In the genomic region with DNA sequence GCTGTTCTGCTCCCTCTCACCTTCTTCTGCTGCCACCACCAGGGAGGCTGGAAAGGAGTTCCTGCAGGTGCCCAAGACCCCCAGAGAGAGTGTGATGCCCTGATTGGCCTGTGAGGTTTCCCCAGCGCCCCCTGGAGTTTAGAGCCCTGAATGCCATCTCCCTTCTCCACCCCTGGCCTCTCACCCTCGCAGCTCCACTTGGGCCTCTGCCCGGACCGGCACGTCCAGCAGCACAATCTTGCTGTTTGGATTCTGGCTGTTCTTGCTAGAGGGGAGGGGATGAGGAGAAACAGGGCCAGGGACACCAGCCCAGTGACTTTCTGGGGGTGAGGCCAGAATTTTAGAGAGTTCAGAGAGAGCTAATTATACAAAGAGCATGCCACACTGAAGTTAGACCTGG, we compare ENCODE assay signal across 9 cellular contexts. TPM values are rescaled to one million over a fixed set of nuclear protein-coding genes. Genes with fewer than 3 reads are reported as not detected.
A peak's percentile ranks its signal among the peaks of the same experiment; 100 is the strongest.
DNase-seq lines count a peak whose midpoint lies in the region; ATAC-seq and TF ChIP-seq lines count a peak whose summit lies in the region.
"Had no signal": no experiment of that assay in that cellular context is flagged by ENCODE, and none has a peak within 500 bp of the region (broad histone marks: within the 10 kb centered on the region; RNA-seq: fewer than 3 reads in every experiment).

No MANE protein-coding gene starts in this region.

- no peak overlapping the region for H3K4me2 ChIP-seq in PC-9

- H3K9me3 ChIP-seq in PC-9 (ENCODE audit: insufficient read depth, low read depth) (no peaks in the 10 kb centered on the region), sigmoid colon (no peaks in the 10 kb centered on the region), esophagus squamous epithelium (no peaks in the 10 kb centered on the region)

- no peaks in the 10 kb centered on the region for H3K9me3 Mint-ChIP-seq in activated CD4-positive, alpha-beta T cell treated with anti-CD3 and anti-CD28 coated beads, Interleukin-2, amount 10 ng/mL, durations not matched to agents 7 days and 5 days

- no peaks in the 10 kb centered on the region for H3K4me1 Mint-ChIP-seq in activated CD4-positive, alpha-beta T cell treated with anti-CD3 and anti-CD28 coated beads, Interleukin-2, amount 10 ng/mL, durations not matched to agents 7 days and 5 days

- CTCF ChIA-PET in activated CD4-positive, alpha-beta T cell treated with anti-CD3 and anti-CD28 coated beads, Interleukin-2, amount 10 ng/mL, durations not matched to agents 7 days and 5 days (lab: Charles Lee) = interaction anchor here (0.9 to 1.9 kb wide), 6 partner anchors 9 to 172 kb away, joined by 3 to 5 read pairs (median 4); a partner anchor contains a TSS
- CTCF ChIA-PET in PC-9 (lab: Charles Lee) = interaction anchor here (0.6 kb wide), 1 partner anchor 19 kb away, joined by 8 read pairs; no protein-coding TSS in a partner anchor

- TF ChIP-seq POLR2A in sigmoid colon (IDR thresholded peaks at IDR 0.05) (no peak), esophagus squamous epithelium (IDR thresholded peaks at IDR 0.05) (no peak)

- BruUV-seq in PC-9 (replicated peaks; lab: Mats Ljungman, UMichigan) = no TSS peak

- peak; percentile 28 for ATAC-seq in foreskin keratinocyte

- no peaks in the 10 kb centered on the region for H3K36me3 ChIP-seq in PC-9 (ENCODE audit: low read depth)
- H3K36me3 ChIP-seq in sigmoid colon = no peaks in the 10 kb centered on the region
- H3K36me3 ChIP-seq in esophagus squamous epithelium = no peaks in the 10 kb centered on the region

- H3K27ac ChIP-seq in PC-9 (no peak overlapping the region), foreskin keratinocyte (no peak overlapping the region), sigmoid colon (no peak overlapping the region), esophagus squamous epithelium (no peak overlapping the region)

- peak; percentile 56; the same call in 1 of the 2 replicates for TF ChIP-seq CTCF in PC-9 (conservative IDR thresholded peaks at IDR 0.05)
- peak; percentile 59 for TF ChIP-seq CTCF in foreskin keratinocyte (conservative IDR thresholded peaks at IDR 0.05)
- TF ChIP-seq CTCF in sigmoid colon (IDR thresholded peaks at IDR 0.05) = no peak
- peak in 2 of 6 experiments; percentile 23 to 49 for TF ChIP-seq CTCF in esophagus squamous epithelium (IDR thresholded peaks at IDR 0.05)

- no peak overlapping the region for H2AFZ ChIP-seq in PC-9

- H3K27me3 ChIP-seq in PC-9 (ENCODE audit: insufficient read depth, low read depth) (no peaks in the 10 kb centered on the region), foreskin keratinocyte (peaks cover 6% of the 10 kb centered on the region), sigmoid colon (peaks cover 0 to 27% (median 0%) of the 10 kb centered on the region in 3 donors), esophagus squamous epithelium (peaks cover 0 to 10% (median 0%) of the 10 kb centered on the region in 4 donors)

- no peaks in the 10 kb centered on the region for H3K36me3 Mint-ChIP-seq in activated CD4-positive, alpha-beta T cell treated with anti-CD3 and anti-CD28 coated beads, Interleukin-2, amount 10 ng/mL, durations not matched to agents 7 days and 5 days (ENCODE audit: low read depth)

- POLR2A ChIA-PET in activated CD4-positive, alpha-beta T cell treated with anti-CD3 and anti-CD28 coated beads, Interleukin-2, amount 10 ng/mL, durations not matched to agents 7 days and 5 days (lab: Charles Lee) = no interaction called here
- POLR2A ChIA-PET in PC-9 (lab: Charles Lee; ENCODE audit: unreplicated experiment) = no interaction called here

- H3K27me3 Mint-ChIP-seq in activated CD4-positive, alpha-beta T cell treated with anti-CD3 and anti-CD28 coated beads, Interleukin-2, amount 10 ng/mL, durations not matched to agents 7 days and 5 days = peaks cover 7% of the 10 kb centered on the region

- no peaks in the 10 kb centered on the region for H3K9me2 ChIP-seq in PC-9 (ENCODE audit: insufficient read depth)

- WGBS in sigmoid colon, 2 donors = 9 to 25% methylated on average over 5 of the region's 5 CpGs
- 19 to 27% methylated on average over 3 to 5 of the region's 5 CpGs for WGBS in esophagus squamous epithelium, 2 donors

- no peak for TF ChIP-seq EP300 in sigmoid colon (IDR thresholded peaks at IDR 0.05)

- H3K4me1 ChIP-seq in PC-9 (replicated peaks; ENCODE audit: insufficient read depth) = no peaks in the 10 kb centered on the region
- no peaks in the 10 kb centered on the region for H3K4me1 ChIP-seq in foreskin keratinocyte
- H3K4me1 ChIP-seq in sigmoid colon = peaks cover 0 to 7% (median 3%) of the 10 kb centered on the region in 4 donors
- H3K4me1 ChIP-seq in esophagus squamous epithelium = peaks cover 4 to 33% (median 9%) of the 10 kb centered on the region in 3 donors

- H3K79me2 ChIP-seq in PC-9 (ENCODE audit: low read depth) = no peaks in the 10 kb centered on the region

- H3F3A ChIP-seq in PC-9 (ENCODE audit: insufficient read depth, low read depth) = no peaks in the 10 kb centered on the region

- H3K4me3 ChIP-seq in PC-9 (no peak overlapping the region), sigmoid colon (no peak overlapping the region), esophagus squamous epithelium (no peak overlapping the region)

- intact Hi-C loops in PC-9 (cut with micrococcal nuclease; ENCODE audit: unreplicated experiment) = no loop called here
- intact Hi-C loops in sigmoid colon (cut with DNase I) = no loop called here
- intact Hi-C loops in esophagus squamous epithelium (cut with DNase I) = no loop called here

- no peak overlapping the region for H3K4me3 Mint-ChIP-seq in activated CD4-positive, alpha-beta T cell treated with anti-CD3 and anti-CD28 coated beads, Interleukin-2, amount 10 ng/mL, durations not matched to agents 7 days and 5 days

- H3K27ac Mint-ChIP-seq in activated CD4-positive, alpha-beta T cell treated with anti-CD3 and anti-CD28 coated beads, Interleukin-2, amount 10 ng/mL, durations not matched to agents 7 days and 5 days = no peak overlapping the region

- peak; percentile 19 for DNase-seq in activated CD4-positive, alpha-beta T cell treated with anti-CD3 and anti-CD28 coated beads, Interleukin-2, amount 10 ng/mL, durations not matched to agents 7 days and 5 days
- no peak for DNase-seq in activated CD4-positive, alpha-beta T cell treated with anti-CD3 and anti-CD28 coated beads for 4 hours
- peak in 1 of 2 experiments; percentile 17 for DNase-seq in PC-9
- DNase-seq in foreskin keratinocyte = no peak
- DNase-seq in sigmoid colon = peak; percentile 70
- no peak for DNase-seq in MV-4-11 (lab: John Stamatoyannopoulos, UW)
- no peak for DNase-seq in T-helper 1 cell
- DNase-seq in esophagus squamous epithelium (lab: John Stamatoyannopoulos, UW) = no peak
- DNase-seq: activated naive CD4-positive, alpha-beta T cell had no signal

- no peaks in the 10 kb centered on the region for H4K20me1 ChIP-seq in PC-9 (ENCODE audit: insufficient read depth)

RNA-seq across cellular contexts. Expression of a gene that starts 12.5 kb away (rescaled TPM):
- total RNA-seq in activated CD4-positive, alpha-beta T cell treated with anti-CD3 and anti-CD28 coated beads, Interleukin-2, amount 10 ng/mL, durations not matched to agents 7 days and 5 days = under 1 TPM in 1 of 2 experiments, not detected in 1; 0.08 TPM
- 8.3 and 11.8 TPM in 2 replicates for total RNA-seq in PC-9 (2021)
- 1.4 and 1.6 TPM in 2 replicates for total RNA-seq in foreskin keratinocyte
- polyA plus RNA-seq in foreskin keratinocyte = 0.98 and 1.3 TPM in 2 replicates
- 1 to 10 TPM in 3 of 4 donors, under 1 TPM in 1; 0.66 to 1.7 (median 1.5) TPM for total RNA-seq in sigmoid colon
- polyA plus RNA-seq in sigmoid colon = under 1 TPM in 1 of 3 donors, not detected in 2; 0.67 TPM
- 10 to 100 TPM in 1 of 4 donors, 1 to 10 TPM in 2, under 1 TPM in 1; 0.35 to 17.4 (median 3.2) TPM for total RNA-seq in esophagus squamous epithelium

RNA-seq across cellular contexts. Expression of a gene that starts 13.3 kb away (rescaled TPM):
- under 1 TPM; 0.27 to 0.47 TPM for total RNA-seq in activated CD4-positive, alpha-beta T cell treated with anti-CD3 and anti-CD28 coated beads, Interleukin-2, amount 10 ng/mL, durations not matched to agents 7 days and 5 days
- total RNA-seq in PC-9 (2021) = 5.7 TPM in 2 replicates
- 0.25 and 0.37 TPM in 2 replicates for total RNA-seq in foreskin keratinocyte
- polyA plus RNA-seq in foreskin keratinocyte = 0.08 and 0.13 TPM in 2 replicates
- total RNA-seq in sigmoid colon = under 1 TPM in 3 of 4 donors, not detected in 1; 0.27 to 0.36 (median 0.33) TPM
- under 1 TPM in 1 of 3 donors, not detected in 2; 0.35 TPM for polyA plus RNA-seq in sigmoid colon
- total RNA-seq in esophagus squamous epithelium = under 1 TPM in 3 of 4 donors, not detected in 1; 0.26 to 0.76 (median 0.70) TPM

RNA-seq across cellular contexts. Expression of a gene that starts 31.0 kb away (rescaled TPM):
- 10 to 100 TPM; 61.1 to 70.5 TPM for total RNA-seq in activated CD4-positive, alpha-beta T cell treated with anti-CD3 and anti-CD28 coated beads, Interleukin-2, amount 10 ng/mL, durations not matched to agents 7 days and 5 days
- total RNA-seq in PC-9 (2021) (226 and 413 TPM in 2 replicates), foreskin keratinocyte (272 and 283 TPM in 2 replicates), sigmoid colon (100 to 1,000 TPM; 141 to 245 (median 171) TPM), esophagus squamous epithelium (1,000 to 10,000 TPM in 1 of 4 donors, 100 to 1,000 TPM in 3; 428 to 1,204 (median 642) TPM)
- polyA plus RNA-seq in foreskin keratinocyte (290 and 301 TPM in 2 replicates), sigmoid colon (100 to 1,000 TPM in 2 of 3 donors, 10 to 100 TPM in 1; 69.7 to 245 (median 218) TPM)

RNA-seq across cellular contexts. Expression of a gene that starts 51.5 kb away (rescaled TPM):
- 100 to 1,000 TPM; 104 to 107 TPM for total RNA-seq in activated CD4-positive, alpha-beta T cell treated with anti-CD3 and anti-CD28 coated beads, Interleukin-2, amount 10 ng/mL, durations not matched to agents 7 days and 5 days
- total RNA-seq in PC-9 (2021) = 164 and 204 TPM in 2 replicates
- total RNA-seq in foreskin keratinocyte = 171 and 183 TPM in 2 replicates
- 249 and 257 TPM in 2 replicates for polyA plus RNA-seq in foreskin keratinocyte
- total RNA-seq in sigmoid colon = 10 to 100 TPM; 39.0 to 51.8 (median 43.3) TPM
- polyA plus RNA-seq in sigmoid colon = 100 to 1,000 TPM; 121 to 163 (median 136) TPM
- 100 to 1,000 TPM in 2 of 4 donors, 10 to 100 TPM in 2; 93.2 to 148 (median 107) TPM for total RNA-seq in esophagus squamous epithelium

Comparison
In these comparisons a context has a peak if more than half of its experiments do, and no peak if none do; other contexts are left out.
1. DNase-seq: peak in activated CD4-positive, alpha-beta T cell treated with anti-CD3 and anti-CD28 coated beads, Interleukin-2, amount 10 ng/mL, durations not matched to agents 7 days and 5 days (single experiment) and sigmoid colon (single experiment); none in activated CD4-positive, alpha-beta T cell treated with anti-CD3 and anti-CD28 coated beads for 4 hours (0 of 2), foreskin keratinocyte (0 of 2), MV-4-11 (single experiment), T-helper 1 cell (0 of 5) and esophagus squamous epithelium (single experiment).
2. CTCF ChIP-seq: peak in PC-9 (single experiment) and foreskin keratinocyte (single experiment); none in sigmoid colon (0 of 4).